ENCODE assay signal across 15 cellular contexts in genomic region chrX:135923353-135923752, GRCh38. TPM values are rescaled to one million over a fixed set of nuclear protein-coding genes. Genes with fewer than 3 reads are reported as not detected.
DNase-seq lines count a peak whose midpoint lies in the region; ATAC-seq, FAIRE-seq and TF ChIP-seq lines count a peak whose summit lies in the region.
"Had no signal": no experiment of that assay in that cellular context is flagged by ENCODE, and none has a peak within 500 bp of the region (broad histone marks: within the 10 kb centered on the region; RNA-seq: fewer than 3 reads in every experiment).

No MANE protein-coding gene starts in this region.

- no peak overlapping the region for H3K4me2 ChIP-seq in keratinocyte (ENCODE audit: control insufficient read depth, extremely low read depth, insufficient read depth, low read depth, low read length)

- no peaks in the 10 kb centered on the region for H3K4me1 ChIP-seq in keratinocyte (ENCODE audit: control insufficient read depth, extremely low read depth, insufficient read depth, low read length)
- H3K4me1 ChIP-seq: gastrocnemius medialis had no signal

- FAIRE-seq in keratinocyte (lab: Jason Lieb, UNC) (no peak), H54 (lab: Jason Lieb, UNC) (no peak), frontal cortex (lab: Jason Lieb, UNC) (no peak)

- no peak overlapping the region for H3K9ac ChIP-seq in keratinocyte (ENCODE audit: control insufficient read depth, extremely low read depth, insufficient read depth, low read length)

- no peaks in the 10 kb centered on the region for H3K9me1 ChIP-seq in keratinocyte (ENCODE audit: control insufficient read depth, extremely low read depth, insufficient read depth, low read length)

- H2AFZ ChIP-seq in keratinocyte (ENCODE audit: control insufficient read depth, low read length): no peak overlapping the region

- H4K20me1 ChIP-seq in keratinocyte (ENCODE audit: control insufficient read depth, extremely low read depth, insufficient read depth, low read length): no peaks in the 10 kb centered on the region

- no peak for ATAC-seq in HG03432 (IDR thresholded peaks at IDR 0.05; ENCODE audit: unreplicated experiment)
- ATAC-seq: gastrocnemius medialis had no signal

- H3K27me3 ChIP-seq in keratinocyte (ENCODE audit: control insufficient read depth, extremely low read depth, insufficient read depth, low read length): no peaks in the 10 kb centered on the region
- H3K27me3 ChIP-seq: gastrocnemius medialis had no signal

- TF ChIP-seq POLR2A in H54 (IDR thresholded peaks at IDR 0.05; ENCODE audit: low read depth, low read length): no peak

- DNase-seq in Daoy (ENCODE audit: low read depth): peak; percentile 1
- peak; percentile 29 for DNase-seq in HT-29 (ENCODE audit: low spot score)
- peak; percentile 6 for DNase-seq in SW480 (ENCODE audit: low spot score)
- DNase-seq in keratinocyte (ENCODE audit: low read depth, low spot score): no peak
- DNase-seq in NCI-H187 (lab: John Stamatoyannopoulos, UW): no peak
- DNase-seq in H54 (ENCODE audit: insufficient read length, low spot score): no peak
- no peak for DNase-seq in frontal cortex (ENCODE audit: low spot score in 2 of 2)
- DNase-seq: activated naive CD8-positive, alpha-beta T cell treated with anti-CD3 and anti-CD28 coated beads, Interleukin-2, amount 10 ng/mL, durations not matched to agents 7 days and 5 days; gastrocnemius medialis; stimulated activated CD4-positive, alpha-beta T cell treated with anti-CD3 and anti-CD28 coated beads, Interleukin-15, amount 100 ng/mL, for 24 hours; T-helper 2 cell had no signal

- no peak overlapping the region for H3K27ac ChIP-seq in keratinocyte (ENCODE audit: control insufficient read depth, insufficient read depth, low read length)
- H3K27ac ChIP-seq: coronary artery, gastrocnemius medialis had no signal

- no peaks in the 10 kb centered on the region for H3K36me3 ChIP-seq in keratinocyte (ENCODE audit: control insufficient read depth in 2 of 2, extremely low read depth in 1 of 2, insufficient read depth in 2 of 2, low read length in 2 of 2)
- H3K36me3 ChIP-seq: gastrocnemius medialis had no signal

- H3K4me3 ChIP-seq in keratinocyte (ENCODE audit: control insufficient read depth in 2 of 3, extremely low read depth in 1 of 3, insufficient read depth in 2 of 3, low read depth in 1 of 3, low read length in 3 of 3): no peak overlapping the region
- H3K4me3 ChIP-seq: coronary artery, gastrocnemius medialis had no signal

- dilution Hi-C loops in keratinocyte (cut with MboI; ENCODE audit: extremely low pct_ligation_motif_present, low sequenced_read_pairs): no loop called here

- no peaks in the 10 kb centered on the region for H3K79me2 ChIP-seq in keratinocyte (ENCODE audit: control insufficient read depth, insufficient read depth, low read length)

- H3K9me3 ChIP-seq in keratinocyte (ENCODE audit: control insufficient read depth, low read depth, low read length): no peaks in the 10 kb centered on the region
- H3K9me3 ChIP-seq: gastrocnemius medialis had no signal

- TF ChIP-seq CTCF in keratinocyte (optimal IDR thresholded peaks at IDR 0.05 in 1 of 3, IDR thresholded peaks at IDR 0.05 in 1 of 3, conservative IDR thresholded peaks at IDR 0.05 in 1 of 3; ENCODE audit: extremely low read depth in 1 of 3, insufficient read depth in 2 of 3, low read length in 3 of 3): peak; percentile 25 to 64 (median 42)

RNA-seq across cellular contexts. Expression of gene SAGE1, which starts 29.8 kb away (rescaled TPM):
- not detected in 2 replicates for total RNA-seq in Daoy (2014; rRNA removed; shearing (Covaris generic))
- not detected in 2 replicates for total RNA-seq in HT-29 (2014; rRNA removed; shearing (Covaris generic))
- not detected in 3 replicates for polyA plus RNA-seq in keratinocyte
- polyA plus RNA-seq in keratinocyte (2011; ENCODE audit: low read depth): not detected
- polyA plus RNA-seq in keratinocyte (2011; cell fraction: cytosol; rRNA removed): not detected in 2 replicates
- not detected in 2 replicates for polyA plus RNA-seq in keratinocyte (2011; cell fraction: nucleus; rRNA removed)
- not detected in 2 replicates for polyA plus RNA-seq in keratinocyte (2012; ENCODE audit: low replicate concordance)
- 0.26 TPM in 1 of 3 replicates, not detected in the others for polyA minus RNA-seq in keratinocyte
- polyA minus RNA-seq in keratinocyte (2011; cell fraction: cytosol; rRNA and poly(A)+ RNA removed): not detected
- not detected in 2 replicates for polyA minus RNA-seq in keratinocyte (2011; cell fraction: nucleus; rRNA and poly(A)+ RNA removed)
- not detected for total RNA-seq in frontal cortex
- total RNA-seq: activated naive CD8-positive, alpha-beta T cell treated with anti-CD3 and anti-CD28 coated beads, Interleukin-2, amount 10 ng/mL, durations not matched to agents 7 days and 5 days; gastrocnemius medialis; omental fat pad had no signal
- polyA plus RNA-seq: liver had no signal

RNA-seq across cellular contexts. Expression of gene CT45A10, which starts 30.1 kb away (rescaled TPM):
- total RNA-seq in Daoy (2014; rRNA removed; shearing (Covaris generic)): 0.51 and 1.8 TPM in 2 replicates
- total RNA-seq in HT-29 (2014; rRNA removed; shearing (Covaris generic)): not detected in 2 replicates
- polyA plus RNA-seq in keratinocyte: not detected in 3 replicates
- polyA plus RNA-seq in keratinocyte (2011; ENCODE audit: low read depth): not detected
- polyA plus RNA-seq in keratinocyte (2011; cell fraction: cytosol; rRNA removed): not detected in 2 replicates
- polyA plus RNA-seq in keratinocyte (2011; cell fraction: nucleus; rRNA removed): not detected in 2 replicates
- not detected in 2 replicates for polyA plus RNA-seq in keratinocyte (2012; ENCODE audit: low replicate concordance)
- polyA minus RNA-seq in keratinocyte: not detected in 3 replicates
- polyA minus RNA-seq in keratinocyte (2011; cell fraction: cytosol; rRNA and poly(A)+ RNA removed): not detected
- not detected in 2 replicates for polyA minus RNA-seq in keratinocyte (2011; cell fraction: nucleus; rRNA and poly(A)+ RNA removed)
- total RNA-seq in frontal cortex: not detected
- total RNA-seq: activated naive CD8-positive, alpha-beta T cell treated with anti-CD3 and anti-CD28 coated beads, Interleukin-2, amount 10 ng/mL, durations not matched to agents 7 days and 5 days; gastrocnemius medialis; liver; omental fat pad had no signal
- polyA plus RNA-seq: liver had no signal

RNA-seq across cellular contexts. Expression of gene MMGT1, which starts 50.4 kb away (rescaled TPM):
- 23.1 and 24.0 TPM in 2 replicates for total RNA-seq in Daoy (2014; rRNA removed; shearing (Covaris generic))
- total RNA-seq in HT-29 (2014; rRNA removed; shearing (Covaris generic)): 8.7 and 9.9 TPM in 2 replicates
- polyA plus RNA-seq in keratinocyte: 10.4 to 19.8 TPM (median 14.8 TPM) in 3 replicates
- 3.8 TPM for polyA plus RNA-seq in keratinocyte (2011; ENCODE audit: low read depth)
- polyA plus RNA-seq in keratinocyte (2011; cell fraction: cytosol; rRNA removed): 10.7 and 21.4 TPM in 2 replicates
- 9.7 and 13.8 TPM in 2 replicates for polyA plus RNA-seq in keratinocyte (2011; cell fraction: nucleus; rRNA removed)
- 12.9 and 14.4 TPM in 2 replicates for polyA plus RNA-seq in keratinocyte (2012; ENCODE audit: low replicate concordance)
- polyA minus RNA-seq in keratinocyte: 6.6 to 21.7 TPM (median 12.1 TPM) in 3 replicates
- 15.3 TPM for polyA minus RNA-seq in keratinocyte (2011; cell fraction: cytosol; rRNA and poly(A)+ RNA removed)
- polyA minus RNA-seq in keratinocyte (2011; cell fraction: nucleus; rRNA and poly(A)+ RNA removed): 8.0 and 13.4 TPM in 2 replicates
- 14.3 TPM for total RNA-seq in frontal cortex

RNA-seq across cellular contexts. Expression of gene CT45A9, which starts 51.7 kb away (rescaled TPM):
- not detected in 2 replicates for total RNA-seq in Daoy (2014; rRNA removed; shearing (Covaris generic))
- not detected in 2 replicates for total RNA-seq in HT-29 (2014; rRNA removed; shearing (Covaris generic))
- not detected in 3 replicates for polyA plus RNA-seq in keratinocyte
- polyA plus RNA-seq in keratinocyte (2011; ENCODE audit: low read depth): not detected
- polyA plus RNA-seq in keratinocyte (2011; cell fraction: cytosol; rRNA removed): not detected in 2 replicates
- not detected in 2 replicates for polyA plus RNA-seq in keratinocyte (2011; cell fraction: nucleus; rRNA removed)
- polyA plus RNA-seq in keratinocyte (2012; ENCODE audit: low replicate concordance): not detected in 2 replicates
- not detected in 3 replicates for polyA minus RNA-seq in keratinocyte
- not detected for polyA minus RNA-seq in keratinocyte (2011; cell fraction: cytosol; rRNA and poly(A)+ RNA removed)
- not detected in 2 replicates for polyA minus RNA-seq in keratinocyte (2011; cell fraction: nucleus; rRNA and poly(A)+ RNA removed)
- not detected for total RNA-seq in frontal cortex
- total RNA-seq: activated naive CD8-positive, alpha-beta T cell treated with anti-CD3 and anti-CD28 coated beads, Interleukin-2, amount 10 ng/mL, durations not matched to agents 7 days and 5 days; gastrocnemius medialis; liver; omental fat pad had no signal
- polyA plus RNA-seq: liver had no signal

Comparison
In these comparisons a context has a peak if more than half of its experiments do, and no peak if none do; other contexts are left out.
1. DNase-seq: peak in Daoy (single experiment), HT-29 (single experiment) and SW480 (single experiment); none in keratinocyte (single experiment), NCI-H187 (0 of 2), H54 (single experiment) and frontal cortex (0 of 2).